9 cellular contexts compared by ENCODE assay signal in the genomic region with DNA sequence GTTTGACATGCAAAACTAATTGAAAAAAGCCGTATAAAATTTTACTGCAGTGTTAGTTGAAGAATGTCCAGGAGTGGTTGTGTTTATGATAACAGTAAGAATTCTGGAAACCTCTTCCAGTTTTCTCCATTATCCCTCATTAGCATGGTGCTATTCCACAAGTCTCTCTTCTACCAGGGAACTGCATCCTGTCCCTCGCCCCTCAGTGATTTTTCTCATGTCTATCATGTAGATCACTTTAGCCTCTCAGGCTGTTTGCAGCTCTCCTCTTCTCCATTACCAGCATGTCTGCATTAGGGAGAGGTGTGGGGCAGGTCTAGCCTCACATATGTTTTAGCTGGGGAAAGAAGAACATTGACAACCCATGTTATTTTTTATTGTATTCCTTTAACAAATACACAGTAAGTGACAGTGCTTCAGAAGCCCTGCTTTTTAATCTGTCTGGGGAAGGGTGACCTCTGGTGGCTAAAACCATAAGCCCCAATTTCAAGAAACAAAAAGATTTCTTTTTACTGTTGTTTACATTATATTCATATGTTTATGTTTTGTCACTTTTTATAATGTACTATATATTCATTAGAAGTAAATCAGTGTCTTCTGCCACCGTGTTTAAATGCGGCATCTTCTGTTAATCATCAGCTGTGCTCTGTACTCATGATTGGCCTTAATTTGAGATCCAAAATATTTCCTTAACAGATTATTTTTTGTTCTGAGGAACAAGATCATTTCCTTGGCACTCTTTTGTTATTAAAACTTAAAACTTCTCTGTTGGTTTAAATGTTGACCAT.
A peak's percentile ranks its signal among the peaks of the same experiment; 100 is the strongest.
DNase-seq lines count a peak whose midpoint lies in the region; ATAC-seq and TF ChIP-seq lines count a peak whose summit lies in the region.
"Had no signal": no experiment of that assay in that cellular context is flagged by ENCODE, and none has a peak within 500 bp of the region (broad histone marks: within the 10 kb centered on the region; RNA-seq: fewer than 3 reads in every experiment).

No MANE protein-coding gene starts in this region.

- POLR2A ChIA-PET in Panc1 (lab: Charles Lee) = no interaction called here

- H3K4me1 ChIP-seq in CD4-positive, CD25-positive, alpha-beta regulatory T cell (ENCODE audit: control insufficient read depth, insufficient read depth, low read length, poor library complexity, severe bottlenecking) = no peaks in the 10 kb centered on the region
- peaks cover 71% of the 10 kb centered on the region for H3K4me1 ChIP-seq in Panc1 (ENCODE audit: control insufficient read depth, insufficient read depth, low read length)
- no peaks in the 10 kb centered on the region for H3K4me1 ChIP-seq in mucosa of descending colon (ENCODE audit: low read depth)

- no peak for ATAC-seq in CD4-positive, CD25-positive, alpha-beta regulatory T cell (ENCODE audit: low read depth in 2 of 2)
- ATAC-seq in Panc1 (peak; percentile 77), mucosa of descending colon (peak; percentile 34), HG03342 (IDR thresholded peaks at IDR 0.05; ENCODE audit: unreplicated experiment) (no peak), GM18870 (IDR thresholded peaks at IDR 0.05; ENCODE audit: unreplicated experiment) (no peak), GM21717 (IDR thresholded peaks at IDR 0.05; ENCODE audit: unreplicated experiment) (no peak)

- H3K27ac ChIP-seq in CD4-positive, CD25-positive, alpha-beta regulatory T cell (ENCODE audit: insufficient read depth, low read length, poor library complexity, severe bottlenecking) = no peak overlapping the region
- peak overlapping the region; percentile 82; the same call in 1 of the 2 replicates for H3K27ac ChIP-seq in Panc1 (ENCODE audit: low read length)
- H3K27ac ChIP-seq: SJSA1 had no signal

- TF ChIP-seq CTCF in Panc1 (IDR thresholded peaks at IDR 0.05) (peak; percentile 97), endothelial cell (IDR thresholded peaks at IDR 0.05; ENCODE audit: unreplicated experiment) (peak; percentile 79), mucosa of descending colon (IDR thresholded peaks at IDR 0.05) (peak; percentile 50)

- no peak overlapping the region for H3K27ac Mint-ChIP-seq in CD4-positive, CD25-positive, alpha-beta regulatory T cell
- H3K27ac Mint-ChIP-seq in endothelial cell (ENCODE audit: unreplicated experiment) = no peak overlapping the region

- CTCF ChIA-PET in Panc1 (lab: Charles Lee) = interaction anchor here (0.6 to 0.8 kb wide), 2 partner anchors 53 to 647 kb away, joined by 3 read pairs; no protein-coding TSS in a partner anchor

- no TSS peak for BruUV-seq in Panc1 (replicated peaks; lab: Mats Ljungman, UMichigan)

- no peaks in the 10 kb centered on the region for H3K4me1 Mint-ChIP-seq in CD4-positive, CD25-positive, alpha-beta regulatory T cell
- peaks cover 11% of the 10 kb centered on the region for H3K4me1 Mint-ChIP-seq in endothelial cell (ENCODE audit: unreplicated experiment)

- no peak overlapping the region for H3K4me3 Mint-ChIP-seq in CD4-positive, CD25-positive, alpha-beta regulatory T cell
- H3K4me3 Mint-ChIP-seq in endothelial cell (ENCODE audit: unreplicated experiment) = no peak overlapping the region

- peak in 2 of 3 donors; percentile 16 to 44 for DNase-seq in CD4-positive, CD25-positive, alpha-beta regulatory T cell
- DNase-seq in H4 (ENCODE audit: low spot score) (peak; percentile 36), Panc1 (ENCODE audit: low read depth, low spot score) (no peak), endothelial cell (ENCODE audit: low spot score) (peak; percentile 45), mucosa of descending colon (peak in 1 of 3 donors; percentile 65)

- no peak overlapping the region for H3K4me3 ChIP-seq in CD4-positive, CD25-positive, alpha-beta regulatory T cell (ENCODE audit: low read depth, low read length)
- H3K4me3 ChIP-seq in Panc1 (ENCODE audit: low read depth in 2 of 2, low read length in 2 of 2) (no peak overlapping the region), mucosa of descending colon (no peak overlapping the region)
- H3K4me3 ChIP-seq: SJSA1 had no signal

- no peaks in the 10 kb centered on the region for H3K36me3 ChIP-seq in CD4-positive, CD25-positive, alpha-beta regulatory T cell (ENCODE audit: control insufficient read depth, insufficient read depth, low read length)
- H3K36me3 ChIP-seq in Panc1 (ENCODE audit: control insufficient read depth, insufficient read depth, low read length) = no peaks in the 10 kb centered on the region
- no peaks in the 10 kb centered on the region for H3K36me3 ChIP-seq in mucosa of descending colon (ENCODE audit: low read depth)
- H3K36me3 ChIP-seq: SJSA1 had no signal

- H3K9me3 Mint-ChIP-seq in CD4-positive, CD25-positive, alpha-beta regulatory T cell = no peaks in the 10 kb centered on the region
- no peaks in the 10 kb centered on the region for H3K9me3 Mint-ChIP-seq in endothelial cell (ENCODE audit: unreplicated experiment)

- in situ Hi-C loops in Panc1 (cut with HindIII; ENCODE audit: low pct_unique_long_range_greater_than_20kb, low sequenced_read_pairs) = no loop called here

- H3K27me3 ChIP-seq in CD4-positive, CD25-positive, alpha-beta regulatory T cell (ENCODE audit: control insufficient read depth, insufficient read depth, low read length) = no peaks in the 10 kb centered on the region
- H3K27me3 ChIP-seq in Panc1 (ENCODE audit: control insufficient read depth, insufficient read depth, low read length) = no peaks in the 10 kb centered on the region
- H3K27me3 ChIP-seq: SJSA1 had no signal

- intact Hi-C loops in Panc1 (cut with micrococcal nuclease; ENCODE audit: unreplicated experiment) (loop anchor here (1.0 to 5.0 kb wide), 3 partner anchors 67 to 593 kb away; no protein-coding TSS in a partner anchor), mucosa of descending colon (cut with DNase I, micrococcal nuclease) (loop anchor here (5.0 to 10.0 kb wide), 3 partner anchors 64 to 597 kb away; no protein-coding TSS in a partner anchor)

- peaks cover 16% of the 10 kb centered on the region for H3K27me3 Mint-ChIP-seq in CD4-positive, CD25-positive, alpha-beta regulatory T cell
- H3K27me3 Mint-ChIP-seq in endothelial cell (ENCODE audit: unreplicated experiment) = peaks cover 3% of the 10 kb centered on the region

- H3K36me3 Mint-ChIP-seq in CD4-positive, CD25-positive, alpha-beta regulatory T cell = no peaks in the 10 kb centered on the region
- no peaks in the 10 kb centered on the region for H3K36me3 Mint-ChIP-seq in endothelial cell (ENCODE audit: low read depth, unreplicated experiment)

- H3K9me3 ChIP-seq in CD4-positive, CD25-positive, alpha-beta regulatory T cell (ENCODE audit: control insufficient read depth in 2 of 2, low read length in 2 of 2) = no peaks in the 10 kb centered on the region
- H3K9me3 ChIP-seq in Panc1 (ENCODE audit: control insufficient read depth, insufficient read depth, low read depth, low read length) (no peaks in the 10 kb centered on the region), mucosa of descending colon (no peaks in the 10 kb centered on the region)
- H3K9me3 ChIP-seq: SJSA1 had no signal

Comparison
In these comparisons a context has a peak if more than half of its experiments do, and no peak if none do; other contexts are left out.
1. ATAC-seq: peak in Panc1 (single experiment) and mucosa of descending colon (single experiment); none in CD4-positive, CD25-positive, alpha-beta regulatory T cell (0 of 2), HG03342 (single experiment), GM18870 (single experiment) and GM21717 (single experiment).
2. Peak in every context shown above with its lines, with median percentiles within 50 percentile points of each other: CTCF ChIP-seq.